Comparison of ENCODE assay signal across 21 cellular contexts in genomic region chr3:64122476-64122875, GRCh38.
"Had no signal": no experiment of that assay in that cellular context is flagged by ENCODE, and none has a peak within 500 bp of the region (broad histone marks: within the 10 kb centered on the region; RNA-seq: fewer than 3 reads in every experiment).

No MANE protein-coding gene starts in this region.

- ATAC-seq: activated CD8-positive, alpha-beta T cell treated with anti-CD3 and anti-CD28 coated beads for 36 hours; esophagus mucosa; left colon; stimulated activated naive CD8-positive, alpha-beta T cell treated with anti-CD3 and anti-CD28 coated beads, Interleukin-15, Interleukin-2, amounts not matched to agents 100 U/mL and 50 U/mL, for 24 hours; T-cell had no signal

- H3K9me3 Mint-ChIP-seq: activated CD8-positive, alpha-beta T cell treated with anti-CD3 and anti-CD28 coated beads for 36 hours had no signal

- H3K27me3 ChIP-seq: brain microvascular endothelial cell, hepatocyte, transverse colon, vagina had no signal

- H3K36me3 ChIP-seq: brain microvascular endothelial cell, transverse colon, vagina had no signal

- H3K27ac ChIP-seq: brain microvascular endothelial cell, hepatocyte, vagina had no signal

- H3K27ac Mint-ChIP-seq: activated CD8-positive, alpha-beta T cell treated with anti-CD3 and anti-CD28 coated beads for 36 hours; activated naive CD4-positive, alpha-beta T cell treated with anti-CD3 and anti-CD28 coated beads for 36 hours; activated T-cell treated with anti-CD3 and anti-CD28 coated beads, Interleukin-2, amount 50 U/mL, for 24 hours; T-cell had no signal

- DNase-seq: activated CD4-positive, alpha-beta T cell treated with anti-CD3 and anti-CD28 coated beads for 48 hours; activated CD4-positive, CD25-positive, alpha-beta regulatory T cell; activated CD8-positive, alpha-beta T cell treated with anti-CD3 and anti-CD28 coated beads for 36 hours; activated naive CD4-positive, alpha-beta T cell treated with anti-CD3 and anti-CD28 coated beads for 36 hours; activated T-cell treated with anti-CD3 and anti-CD28 coated beads, Interleukin-2, amount 50 U/mL, for 24 hours; anterior cingulate cortex; brain microvascular endothelial cell; cerebellar nuclear complex; effector CD4-positive, alpha-beta T cell; left colon; midbrain; stimulated activated CD4-positive, alpha-beta T cell treated with anti-CD3 and anti-CD28 coated beads, Interleukin-12 subunit alpha, Interleukin-12 subunit beta, amount 100 ng/mL, for 4 hours; stimulated activated CD4-positive, alpha-beta T cell treated with anti-CD3 and anti-CD28 coated beads, Interleukin-1b, Interleukin-23, amount 100 ng/mL, for 48 hours; stimulated activated CD8-positive, alpha-beta memory T cell treated with anti-CD3 and anti-CD28 coated beads, Interleukin-4, amount 100 ng/mL, for 48 hours; stimulated activated naive CD8-positive, alpha-beta T cell treated with anti-CD3 and anti-CD28 coated beads, Interleukin-15, Interleukin-2, amounts not matched to agents 100 U/mL and 50 U/mL, for 24 hours; T-cell; transverse colon had no signal

- H3K4me3 ChIP-seq: hepatocyte, transverse colon, vagina had no signal

- H3K36me3 Mint-ChIP-seq: T-cell had no signal

- H3K9me3 ChIP-seq: transverse colon, vagina had no signal

- H3K4me3 Mint-ChIP-seq: activated CD8-positive, alpha-beta T cell treated with anti-CD3 and anti-CD28 coated beads for 36 hours; activated naive CD4-positive, alpha-beta T cell treated with anti-CD3 and anti-CD28 coated beads for 36 hours; activated T-cell treated with anti-CD3 and anti-CD28 coated beads, Interleukin-2, amount 50 U/mL, for 24 hours; nephron; T-cell had no signal

- H3K4me1 Mint-ChIP-seq: T-cell had no signal
